Comparison of ENCODE assay signal across 2 cellular contexts in the genomic region with DNA sequence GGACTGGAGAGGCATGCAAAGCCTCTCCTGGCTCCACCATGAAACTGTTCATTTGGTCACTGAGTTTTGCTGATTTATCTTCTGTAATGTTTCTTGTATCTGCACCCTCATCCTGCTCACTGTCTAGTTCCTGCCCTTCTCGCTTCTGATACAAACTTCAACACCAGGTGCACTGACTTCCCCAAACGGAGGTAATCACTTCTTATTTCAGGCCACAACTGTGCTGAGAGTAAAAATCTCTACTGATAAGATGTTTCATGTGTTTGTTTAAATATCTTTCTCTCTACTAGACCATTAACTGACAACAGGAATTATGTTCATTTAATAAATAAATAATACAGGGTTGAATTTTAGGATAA.
TF ChIP-seq lines count a peak whose summit lies in the region.

No MANE protein-coding gene starts in this region.

TF ChIP-seq in liver, 16 proteins besides CTCF, POLR2A, EP300 and RAD21:
- TF ChIP-seq HNF4A (conservative IDR thresholded peaks at IDR 0.05) (no peak), ATF3 (IDR thresholded peaks at IDR 0.05) (no peak), NR2F2 (IDR thresholded peaks at IDR 0.05) (no peak), HNF4G (IDR thresholded peaks at IDR 0.05) (no peak), FOXA1 (IDR thresholded peaks at IDR 0.05) (no peak), GABPA (IDR thresholded peaks at IDR 0.05 in 1 of 2, conservative IDR thresholded peaks at IDR 0.05 in 1 of 2) (no peak), FOXA2 (IDR thresholded peaks at IDR 0.05) (no peak), SP1 (IDR thresholded peaks at IDR 0.05) (peak; percentile 3)

TF ChIP-seq in HepG2, 621 proteins besides CTCF, POLR2A, EP300 and RAD21:
- TF ChIP-seq ZMAT3 (CRISPR knock-in tag; conservative IDR thresholded peaks at IDR 0.05) (no peak), ZMYM4 (CRISPR knock-in tag; IDR thresholded peaks at IDR 0.05) (no peak), ZNF225 (CRISPR knock-in tag; IDR thresholded peaks at IDR 0.05) (no peak), ZSCAN29 (CRISPR knock-in tag; conservative IDR thresholded peaks at IDR 0.05) (no peak), NR2F6 (IDR thresholded peaks at IDR 0.05) (no peak), NR2F6 (CRISPR knock-in tag; IDR thresholded peaks at IDR 0.05) (no peak), NCOA5 (CRISPR knock-in tag; IDR thresholded peaks at IDR 0.05) (no peak), THAP11 (CRISPR knock-in tag; IDR thresholded peaks at IDR 0.05) (no peak)
TF ChIP-seq in HepG2: peak in this region for 0.
